2 cellular contexts compared by ENCODE assay signal in genomic region chr16:5730783-5731182, GRCh38.
A peak's percentile ranks its signal among the peaks of the same experiment; 100 is the strongest.
TF ChIP-seq lines count a peak whose summit lies in the region.

No MANE protein-coding gene starts in this region.

TF ChIP-seq in HEK293, 187 proteins besides CTCF, POLR2A, EP300 and RAD21:
- TF ChIP-seq ZNF701 (tag by site-specific recombination; IDR thresholded peaks at IDR 0.05): no peak
- TF ChIP-seq ZSCAN4 (tag by site-specific recombination; IDR thresholded peaks at IDR 0.05): no peak
- TF ChIP-seq REST (tag by site-specific recombination; IDR thresholded peaks at IDR 0.05): no peak
- no peak for TF ChIP-seq ZSCAN16 (tag by site-specific recombination; IDR thresholded peaks at IDR 0.05)
- TF ChIP-seq ZNF777 (tag by site-specific recombination; IDR thresholded peaks at IDR 0.05; ENCODE audit: borderline replicate concordance): 0 out of 2 replicates have a peak, but pooled peaks have one; percentile 52
- 0 out of 2 replicates have a peak, but pooled peaks have one; percentile 55 for TF ChIP-seq ZNF521 (tag by site-specific recombination; IDR thresholded peaks at IDR 0.05)
- no peak for TF ChIP-seq HOXC10 (CRISPR knock-in tag; IDR thresholded peaks at IDR 0.05)
- no peak for TF ChIP-seq ZNF248 (tag by site-specific recombination; IDR thresholded peaks at IDR 0.05)
- TF ChIP-seq ZNF76 (tag by site-specific recombination; IDR thresholded peaks at IDR 0.05; ENCODE audit: borderline replicate concordance, low read depth): no peak
- TF ChIP-seq ZNF175 (tag by site-specific recombination; IDR thresholded peaks at IDR 0.05): no peak
- TF ChIP-seq PRDM6 (tag by site-specific recombination; IDR thresholded peaks at IDR 0.05): no peak
- no peak for TF ChIP-seq KLF1 (tag by site-specific recombination; IDR thresholded peaks at IDR 0.05)
- no peak for TF ChIP-seq ZNF112 (tag by site-specific recombination; IDR thresholded peaks at IDR 0.05)
- no peak for TF ChIP-seq ZNF664 (tag by site-specific recombination; IDR thresholded peaks at IDR 0.05)
- no peak for TF ChIP-seq ZNF747 (tag by site-specific recombination; IDR thresholded peaks at IDR 0.05)
- no peak for TF ChIP-seq ZNF571 (tag by site-specific recombination; IDR thresholded peaks at IDR 0.05)
- TF ChIP-seq ZBTB8A (tag by site-specific recombination; IDR thresholded peaks at IDR 0.05): no peak
- TF ChIP-seq ZNF488 (tag by site-specific recombination; IDR thresholded peaks at IDR 0.05): 0 out of 2 replicates have a peak, but pooled peaks have one; percentile 12
- no peak for TF ChIP-seq ZNF23 (tag by site-specific recombination; IDR thresholded peaks at IDR 0.05; ENCODE audit: borderline replicate concordance)
- no peak for TF ChIP-seq ZNF548 (tag by site-specific recombination; IDR thresholded peaks at IDR 0.05)
- TF ChIP-seq KLF7 (tag by site-specific recombination; IDR thresholded peaks at IDR 0.05; ENCODE audit: borderline replicate concordance): no peak
TF ChIP-seq in HEK293: peak in this region for 3.

TF ChIP-seq in H1, 55 proteins besides CTCF, POLR2A, EP300 and RAD21:
- TF ChIP-seq GABPA (IDR thresholded peaks at IDR 0.05; ENCODE audit: borderline replicate concordance, insufficient read depth, low read length): no peak
- TF ChIP-seq EZH2 (IDR thresholded peaks at IDR 0.05; ENCODE audit: low read depth, low read length, severe bottlenecking): no peak
- TF ChIP-seq SRF (IDR thresholded peaks at IDR 0.05; ENCODE audit: low read depth, low read length): no peak
- TF ChIP-seq PHF8 (conservative IDR thresholded peaks at IDR 0.05; ENCODE audit: low read depth, low read length): no peak
- no peak for TF ChIP-seq EGR1 (IDR thresholded peaks at IDR 0.05; ENCODE audit: borderline replicate concordance, low read depth, low read length)
- TF ChIP-seq TBP (IDR thresholded peaks at IDR 0.05; ENCODE audit: low read depth, low read length): no peak
- TF ChIP-seq USF2 (IDR thresholded peaks at IDR 0.05; ENCODE audit: low read length): no peak
- TF ChIP-seq RNF2 (IDR thresholded peaks at IDR 0.05; ENCODE audit: borderline replicate concordance, low read depth, low read length, missing control alignments, poor library complexity, severe bottlenecking): no peak
- no peak for TF ChIP-seq RXRA (IDR thresholded peaks at IDR 0.05; ENCODE audit: insufficient read depth, low read depth, low read length)
- no peak for TF ChIP-seq TAF1 (IDR thresholded peaks at IDR 0.05; ENCODE audit: low read depth, low read length)
- TF ChIP-seq KDM4A (IDR thresholded peaks at IDR 0.05; ENCODE audit: low read depth, low read length, severe bottlenecking): no peak
- no peak for TF ChIP-seq ASH2L (IDR thresholded peaks at IDR 0.05; ENCODE audit: low read length)
- no peak for TF ChIP-seq SIX5 (IDR thresholded peaks at IDR 0.05; ENCODE audit: low read depth, low read length)
- TF ChIP-seq SP4 (IDR thresholded peaks at IDR 0.05; ENCODE audit: low read length): no peak
- no peak for TF ChIP-seq CBX5 (IDR thresholded peaks at IDR 0.05; ENCODE audit: low read depth, low read length)
TF ChIP-seq in H1: peak in this region for 0.
